Comparison of ENCODE assay signal across 21 cellular contexts in genomic region chr10:56547163-56547562, GRCh38.
DNase-seq lines count a peak whose midpoint lies in the region; ATAC-seq and TF ChIP-seq lines count a peak whose summit lies in the region.
"Had no signal": no experiment of that assay in that cellular context is flagged by ENCODE, and none has a peak within 500 bp of the region (broad histone marks: within the 10 kb centered on the region; RNA-seq: fewer than 3 reads in every experiment).

No MANE protein-coding gene starts in this region.

- no peak overlapping the region for H2AK5ac ChIP-seq in mesenchymal stem cell (ENCODE audit: low read length, severe bottlenecking)

- no peak overlapping the region for H3K9ac ChIP-seq in mesenchymal stem cell (ENCODE audit: low read length)
- H3K9ac ChIP-seq: BLaER1 had no signal

- no peak overlapping the region for H3K23ac ChIP-seq in mesenchymal stem cell (ENCODE audit: low read length in 2 of 2)

- H2AFZ ChIP-seq in mesenchymal stem cell (ENCODE audit: low read depth, low read length), result no peak overlapping the region
- H2AFZ ChIP-seq: PC-9 had no signal

- H4K91ac ChIP-seq in mesenchymal stem cell (ENCODE audit: low read length), result no peak overlapping the region

- H3K4me2 ChIP-seq in mesenchymal stem cell (ENCODE audit: low read length, poor library complexity, severe bottlenecking), result no peak overlapping the region
- H3K4me2 ChIP-seq: BLaER1, PC-9, smooth muscle cell had no signal

- H2BK12ac ChIP-seq in mesenchymal stem cell (ENCODE audit: low read length in 2 of 2), result no peak overlapping the region

- H3K79me1 ChIP-seq in mesenchymal stem cell (replicated peaks; ENCODE audit: low read length, poor library complexity, severe bottlenecking), result no peaks in the 10 kb centered on the region

- H3K4me1 ChIP-seq in mesenchymal stem cell (ENCODE audit: control insufficient read depth, insufficient read depth, low read depth, low read length) (no peaks in the 10 kb centered on the region), mucosa of descending colon (ENCODE audit: low read depth) (no peaks in the 10 kb centered on the region)
- H3K4me1 ChIP-seq: BLaER1, left lung, SJCRH30 had no signal

- ATAC-seq in mucosa of descending colon, result no peak
- ATAC-seq: effector memory CD8-positive, alpha-beta T cell; left lung; WTC11 had no signal

- H3K27ac ChIP-seq in mesenchymal stem cell (ENCODE audit: low read length, poor library complexity, severe bottlenecking), result no peak overlapping the region
- H3K27ac ChIP-seq: BLaER1, left lung, PC-9, SJCRH30 had no signal

- H2BK15ac ChIP-seq in mesenchymal stem cell (ENCODE audit: low read depth, poor library complexity, severe bottlenecking), result no peak overlapping the region

- H2BK5ac ChIP-seq in mesenchymal stem cell (ENCODE audit: low read depth, low read length, poor library complexity, severe bottlenecking), result peak overlapping the region; percentile 19

- no peak overlapping the region for H3K4ac ChIP-seq in mesenchymal stem cell (ENCODE audit: low read depth in 1 of 2, low read length in 2 of 2)

- intact Hi-C loops in mucosa of descending colon (cut with DNase I, micrococcal nuclease), result no loop called here

- no peak overlapping the region for H3K14ac ChIP-seq in mesenchymal stem cell (ENCODE audit: low read length in 2 of 2)

- 79% methylated on average over 3 of the region's 4 CpGs for WGBS in mesenchymal stem cell

- no peaks in the 10 kb centered on the region for H3K27me3 ChIP-seq in mesenchymal stem cell (ENCODE audit: control insufficient read depth in 1 of 2, insufficient read depth in 1 of 2, low read length in 2 of 2)
- H3K27me3 ChIP-seq: BLaER1, left lung, SJCRH30 had no signal

- H3K4me3 ChIP-seq in mesenchymal stem cell (ENCODE audit: insufficient read depth in 1 of 2, low read depth in 1 of 2, low read length in 2 of 2), result no peak overlapping the region
- H3K4me3 ChIP-seq in mucosa of descending colon, result no peak overlapping the region
- H3K4me3 ChIP-seq: BLaER1, left lung, PC-9, SJCRH30, smooth muscle cell had no signal

- peaks cover 3% of the 10 kb centered on the region for H3K9me3 ChIP-seq in mesenchymal stem cell (ENCODE audit: control insufficient read depth, low read length)
- peaks cover 3% of the 10 kb centered on the region for H3K9me3 ChIP-seq in mucosa of descending colon
- H3K9me3 ChIP-seq: BLaER1, left lung, SJCRH30 had no signal

- H2BK120ac ChIP-seq in mesenchymal stem cell (ENCODE audit: low read depth, low read length), result no peak overlapping the region

- H4K8ac ChIP-seq in mesenchymal stem cell (ENCODE audit: low read length), result no peak overlapping the region

- H3K36me3 ChIP-seq in mesenchymal stem cell (ENCODE audit: control insufficient read depth in 1 of 2, insufficient read depth in 2 of 2, low read depth in 1 of 2, low read length in 2 of 2) (no peaks in the 10 kb centered on the region), mucosa of descending colon (ENCODE audit: low read depth) (no peaks in the 10 kb centered on the region)
- H3K36me3 ChIP-seq: BLaER1, left lung, SJCRH30 had no signal

- DNase-seq in NCI-H1417 (lab: John Stamatoyannopoulos, UW) (peak; percentile 7 to 75 (median 17)), NCI-H1417 treated with DMSO at 0.1 percent for 48 hours (lab: John Stamatoyannopoulos, UW) (no peak), NCI-H1694 treated with DMSO at 0.1 percent for 48 hours (lab: John Stamatoyannopoulos, UW) (peak; percentile 72), NCI-H748 treated with DMSO at 0.1 percent for 48 hours (lab: John Stamatoyannopoulos, UW) (peak; percentile 42), mesenchymal stem cell (no peak), cortex of kidney (lab: John Stamatoyannopoulos, UW) (no peak), mucosa of descending colon (no peak)
- no peak for DNase-seq in activated effector memory CD4-positive, alpha-beta T cell treated with Interleukin-2 at 50 U/mL for 16 hours
- DNase-seq: activated CD4-positive, alpha-beta memory T cell treated with anti-CD3 and anti-CD28 coated beads for 36 hours; activated naive CD4-positive, alpha-beta T cell treated with anti-CD3 and anti-CD28 coated beads for 36 hours; anterior cingulate cortex; effector memory CD8-positive, alpha-beta T cell; HCEC 1CT; left lung; stimulated activated CD4-positive, alpha-beta T cell treated with anti-CD3 and anti-CD28 coated beads, Interleukin-4, amount 100 ng/mL, for 24 hours; T-helper 2 cell had no signal

- no peak for TF ChIP-seq CTCF in mucosa of descending colon (IDR thresholded peaks at IDR 0.05)

- no peak overlapping the region for H3K18ac ChIP-seq in mesenchymal stem cell (ENCODE audit: low read depth in 1 of 2, low read length in 2 of 2)

Comparison
In these comparisons a context has a peak if more than half of its experiments do, and no peak if none do; other contexts are left out.
1. DNase-seq: peak in NCI-H1417 (3 of 3), NCI-H1694 treated with DMSO at 0.1 percent for 48 hours (single experiment) and NCI-H748 treated with DMSO at 0.1 percent for 48 hours (single experiment); none in NCI-H1417 treated with DMSO at 0.1 percent for 48 hours (single experiment), mesenchymal stem cell (single experiment), cortex of kidney (single experiment), activated effector memory CD4-positive, alpha-beta T cell treated with Interleukin-2 at 50 U/mL for 16 hours (single experiment) and mucosa of descending colon (0 of 3).